Comparison of ENCODE assay signal across 8 cellular contexts in genomic region chr4:8594097-8595038, GRCh38. TPM values are rescaled to one million over a fixed set of nuclear protein-coding genes. Genes with fewer than 3 reads are reported as not detected.
A peak's percentile ranks its signal among the peaks of the same experiment; 100 is the strongest.
DNase-seq lines count a peak whose midpoint lies in the region; ATAC-seq and TF ChIP-seq lines count a peak whose summit lies in the region.

No MANE protein-coding gene starts in this region.

- no peaks in the 10 kb centered on the region for H3K79me2 ChIP-seq in KMS-11 (ENCODE audit: insufficient read depth, low read depth)

- H3K9ac ChIP-seq in KMS-11 = no peak overlapping the region

- H2AFZ ChIP-seq in KMS-11 (ENCODE audit: low read depth) = no peak overlapping the region

- TF ChIP-seq CTCF in KMS-11 (conservative IDR thresholded peaks at IDR 0.05; ENCODE audit: low read depth, low read length) (peak; percentile 57), fibroblast of villous mesenchyme (IDR thresholded peaks at IDR 0.05; ENCODE audit: insufficient read depth, low read depth, low read length) (peak; percentile 76)

- no peaks in the 10 kb centered on the region for H4K20me1 ChIP-seq in KMS-11 (ENCODE audit: insufficient read depth)

- H3K27ac ChIP-seq in KMS-11 = no peak overlapping the region

- no peaks in the 10 kb centered on the region for H3K36me3 Mint-ChIP-seq in activated T-cell treated with anti-CD3 and anti-CD28 coated beads, Interleukin-2, amount 50 U/mL, for 24 hours (ENCODE audit: low read depth)

- no peaks in the 10 kb centered on the region for H3K9me3 Mint-ChIP-seq in activated T-cell treated with anti-CD3 and anti-CD28 coated beads, Interleukin-2, amount 50 U/mL, for 24 hours

- peaks cover 50% of the 10 kb centered on the region for H3K27me3 Mint-ChIP-seq in activated T-cell treated with anti-CD3 and anti-CD28 coated beads, Interleukin-2, amount 50 U/mL, for 24 hours

- no peaks in the 10 kb centered on the region for H3K4me1 ChIP-seq in KMS-11 (ENCODE audit: low read depth, poor library complexity, severe bottlenecking)

- no peak overlapping the region for H3K27ac Mint-ChIP-seq in activated T-cell treated with anti-CD3 and anti-CD28 coated beads, Interleukin-2, amount 50 U/mL, for 24 hours

- no peak overlapping the region for H3K4me3 Mint-ChIP-seq in activated T-cell treated with anti-CD3 and anti-CD28 coated beads, Interleukin-2, amount 50 U/mL, for 24 hours

- no peak overlapping the region for H3K4me2 ChIP-seq in KMS-11

- peak; percentile 62 for DNase-seq in Right ventricle myocardium inferior (ENCODE audit: missing footprints)
- no peak for DNase-seq in cardiac septum (ENCODE audit: low spot score)
- DNase-seq in SW 1271 (lab: John Stamatoyannopoulos, UW) = peak; percentile 28 to 79
- DNase-seq in fibroblast of villous mesenchyme (ENCODE audit: low read depth) = peak; percentile 85
- DNase-seq in non-pigmented ciliary epithelial cell (ENCODE audit: low read depth) = peak; percentile 18
- DNase-seq in activated T-cell treated with anti-CD3 and anti-CD28 coated beads, Interleukin-2, amount 50 U/mL, for 24 hours = no peak
- no peak for DNase-seq in mesenteric fat pad (ENCODE audit: low spot score)

- no peaks in the 10 kb centered on the region for H3K4me1 Mint-ChIP-seq in activated T-cell treated with anti-CD3 and anti-CD28 coated beads, Interleukin-2, amount 50 U/mL, for 24 hours (ENCODE audit: low read depth)

- peaks cover 7% of the 10 kb centered on the region; the same call in 1 of the 2 replicates for H3K27me3 ChIP-seq in KMS-11 (ENCODE audit: insufficient read depth, low read depth)

- intact Hi-C loops in Right ventricle myocardium inferior (cut with DNase I) = loop anchor here (1.0 to 5.0 kb wide), 2 partner anchors 126 to 352 kb away; no protein-coding TSS in a partner anchor
- intact Hi-C loops in cardiac septum (cut with DNase I) = loop anchor here (5.0 kb wide), 1 partner anchor 352 kb away; no protein-coding TSS in a partner anchor

- ATAC-seq in Right ventricle myocardium inferior = peak; percentile 63

- H3K4me3 ChIP-seq in KMS-11 (IDR thresholded peaks at IDR 0.05; ENCODE audit: insufficient read depth, low read depth, low read length) = no peak overlapping the region
- peak overlapping the region; percentile 84 for H3K4me3 ChIP-seq in fibroblast of villous mesenchyme (ENCODE audit: low read depth, low read length)

- no peaks in the 10 kb centered on the region for H3K36me3 ChIP-seq in KMS-11 (ENCODE audit: insufficient read depth)

RNA-seq across cellular contexts. Expression of gene CPZ, which starts 1.8 kb away (rescaled TPM):
- total RNA-seq in Right ventricle myocardium inferior = 0.41 TPM
- 0.30 TPM for total RNA-seq in cardiac septum
- total RNA-seq in fibroblast of villous mesenchyme = 15.5 and 19.0 TPM in 2 replicates
- total RNA-seq in mesenteric fat pad = 9.7 TPM

RNA-seq across cellular contexts. Expression of gene GPR78, which starts 14.2 kb away (rescaled TPM):
- total RNA-seq in Right ventricle myocardium inferior = not detected
- not detected for total RNA-seq in cardiac septum
- 0.97 and 2.2 TPM in 2 replicates for total RNA-seq in fibroblast of villous mesenchyme
- not detected for total RNA-seq in mesenteric fat pad

Comparison
In these comparisons a context has a peak if more than half of its experiments do, and no peak if none do; other contexts are left out.
1. DNase-seq: peak in Right ventricle myocardium inferior (single experiment), SW 1271 (2 of 2), fibroblast of villous mesenchyme (single experiment) and non-pigmented ciliary epithelial cell (single experiment); none in cardiac septum (single experiment), activated T-cell treated with anti-CD3 and anti-CD28 coated beads, Interleukin-2, amount 50 U/mL, for 24 hours (single experiment) and mesenteric fat pad (single experiment).